Comparison of ENCODE assay signal across 8 cellular contexts in genomic region chr16:70522216-70523000, GRCh38. TPM values are rescaled to one million over a fixed set of nuclear protein-coding genes. Genes with fewer than 3 reads are reported as not detected.
DNase-seq lines count a peak whose midpoint lies in the region; ATAC-seq and TF ChIP-seq lines count a peak whose summit lies in the region.

No MANE protein-coding gene starts in this region.

- BruUV-seq in Panc1 (replicated peaks; lab: Mats Ljungman, UMichigan): no TSS peak

- TF ChIP-seq CTCF in GM13977 (IDR thresholded peaks at IDR 0.05; ENCODE audit: extremely low read depth, insufficient read depth, missing control alignments): no peak
- no peak for TF ChIP-seq CTCF in Panc1 (IDR thresholded peaks at IDR 0.05)
- TF ChIP-seq CTCF in esophagus muscularis mucosa (IDR thresholded peaks at IDR 0.05): no peak
- TF ChIP-seq CTCF in retinal pigment epithelial cell (conservative IDR thresholded peaks at IDR 0.05; ENCODE audit: low read depth, low read length): no peak

- H3K27me3 ChIP-seq in Panc1 (ENCODE audit: control insufficient read depth, insufficient read depth, low read length) (no peaks in the 10 kb centered on the region), esophagus muscularis mucosa (no peaks in the 10 kb centered on the region)

- peak overlapping the region; percentile 79 to 99 for H3K4me3 ChIP-seq in Panc1 (ENCODE audit: low read depth in 2 of 2, low read length in 2 of 2)
- H3K4me3 ChIP-seq in esophagus muscularis mucosa: peak overlapping the region; percentile 76 to 89 (median 86)
- peak overlapping the region; percentile 100 for H3K4me3 ChIP-seq in retinal pigment epithelial cell (ENCODE audit: low read length)

- ATAC-seq in Panc1: no peak
- ATAC-seq in GM21737 (IDR thresholded peaks at IDR 0.05; ENCODE audit: unreplicated experiment): no peak

- H3K36me3 ChIP-seq in Panc1 (ENCODE audit: control insufficient read depth, insufficient read depth, low read length) (peaks cover 12% of the 10 kb centered on the region), esophagus muscularis mucosa (peaks cover 12 to 32% (median 29%) of the 10 kb centered on the region in 4 donors)

- H3K27ac ChIP-seq in Panc1 (ENCODE audit: low read length) (peak overlapping the region; percentile 99), esophagus muscularis mucosa (replicated peaks in 1 of 4) (peak overlapping the region in 2 of 4 donors; percentile 83 to 88)

- POLR2A ChIA-PET in Panc1 (lab: Charles Lee): interaction anchor here (0.6 to 0.7 kb wide), 2 partner anchors 24 to 122 kb away, joined by 3 read pairs; no protein-coding TSS in a partner anchor

- peak; percentile 24 for DNase-seq in GM13977 (ENCODE audit: low spot score)
- no peak for DNase-seq in Panc1 (ENCODE audit: low read depth, low spot score)
- DNase-seq in esophagus muscularis mucosa (ENCODE audit: extremely low spot score): no peak
- no peak for DNase-seq in retinal pigment epithelial cell (ENCODE audit: low read depth)
- no peak for DNase-seq in COLO829 (ENCODE audit: low spot score)
- DNase-seq in GOT3 (lab: John Stamatoyannopoulos, UW): no peak
- DNase-seq in NCI-H526 treated with DMSO at 0.1 percent for 48 hours (lab: John Stamatoyannopoulos, UW): no peak

- intact Hi-C loops in Panc1 (cut with micrococcal nuclease; ENCODE audit: unreplicated experiment): no loop called here
- intact Hi-C loops in esophagus muscularis mucosa (cut with DNase I): no loop called here

- peaks cover 15% of the 10 kb centered on the region for H3K4me1 ChIP-seq in Panc1 (ENCODE audit: control insufficient read depth, insufficient read depth, low read length)
- H3K4me1 ChIP-seq in esophagus muscularis mucosa: peaks cover 29 to 51% (median 45%) of the 10 kb centered on the region in 4 donors

- in situ Hi-C loops in GM13977 (cut with MboI; ENCODE audit: low pct_unique_long_range_greater_than_20kb, low sequenced_read_pairs, unreplicated experiment): no loop called here
- in situ Hi-C loops in Panc1 (cut with HindIII; ENCODE audit: low pct_unique_long_range_greater_than_20kb, low sequenced_read_pairs): no loop called here

- no peak for TF ChIP-seq EP300 in esophagus muscularis mucosa (IDR thresholded peaks at IDR 0.05)

- WGBS in esophagus muscularis mucosa: 57% methylated on average over 14 of the region's 16 CpGs

- TF ChIP-seq POLR2A in esophagus muscularis mucosa (IDR thresholded peaks at IDR 0.05; ENCODE audit: low read depth): no peak

- H3K9me3 ChIP-seq in Panc1 (ENCODE audit: control insufficient read depth, insufficient read depth, low read depth, low read length): no peaks in the 10 kb centered on the region
- no peaks in the 10 kb centered on the region for H3K9me3 ChIP-seq in esophagus muscularis mucosa

- CTCF ChIA-PET in Panc1 (lab: Charles Lee): no interaction called here

RNA-seq across cellular contexts. Expression of gene COG4, which starts 0.9 kb away (rescaled TPM):
- total RNA-seq in Panc1 (2021; ENCODE audit: unreplicated experiment) (45.4 TPM), esophagus muscularis mucosa (10 to 100 TPM; 30.6 to 40.0 (median 35.8) TPM)
- 36.2 TPM for polyA plus RNA-seq in Panc1 (2012; ENCODE audit: insufficient read length)

RNA-seq across cellular contexts. Expression of gene SF3B3, which starts 1.2 kb away (rescaled TPM):
- total RNA-seq in Panc1 (2021; ENCODE audit: unreplicated experiment) (253 TPM), esophagus muscularis mucosa (10 to 100 TPM; 51.1 to 90.6 (median 66.2) TPM)
- 155 TPM for polyA plus RNA-seq in Panc1 (2012; ENCODE audit: insufficient read length)
